Comparison of ENCODE assay signal across 34 cellular contexts in the genomic region with DNA sequence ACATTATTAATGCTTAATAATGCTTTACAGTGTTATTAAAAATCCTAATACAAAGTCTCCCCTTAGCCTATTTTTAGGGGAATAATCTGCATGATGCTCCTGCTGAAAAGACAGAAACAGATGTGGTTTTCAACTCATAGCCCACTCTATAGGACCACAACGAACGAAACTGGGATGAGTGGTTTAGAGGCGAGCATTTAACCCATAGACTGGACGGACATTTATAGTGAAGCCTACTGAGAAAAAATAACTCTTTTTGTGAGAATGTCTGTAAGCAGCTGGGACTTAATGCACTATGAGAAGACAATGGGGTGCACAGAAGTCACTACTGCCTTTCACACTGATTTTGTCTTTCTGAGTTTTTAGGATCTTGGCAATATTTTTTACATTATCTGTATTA.
"Had no signal": no experiment of that assay in that cellular context is flagged by ENCODE, and none has a peak within 500 bp of the region (broad histone marks: within the 10 kb centered on the region; RNA-seq: fewer than 3 reads in every experiment).

No MANE protein-coding gene starts in this region.

- DNase-seq: Karpas-422, Kasumi-1, KG1, MG63, MM.1S, MV-4-11, NCI-H1048, NCI-H1092, NCI-H1092 treated with DMSO at 0.1 percent for 48 hours, NCI-H1105, NCI-H1105 treated with DMSO at 0.1 percent for 48 hours, NCI-H1417, NCI-H1417 treated with DMSO at 0.1 percent for 48 hours, NCI-H1436, NCI-H1436 treated with DMSO at 0.1 percent for 48 hours, NCI-H146, NCI-H1694, NCI-H1694 treated with DMSO at 0.1 percent for 48 hours, NCI-H187, NCI-H187 treated with DMSO at 0.1 percent for 48 hours, NCI-H1930, NCI-H2029, NCI-H2029 treated with DMSO at 0.1 percent for 48 hours, NCI-H2081, NCI-H2081 treated with DMSO at 0.1 percent for 48 hours, NCI-H2107, NCI-H2171, NCI-H2171 treated with DMSO at 0.1 percent for 48 hours, NCI-H2227 treated with DMSO at 0.1 percent for 48 hours, NCI-H226, NCI-H345, NCI-H446, NCI-H446 treated with DMSO at 0.1 percent for 48 hours, NCI-H510A had no signal

- H3K9me3 ChIP-seq: MG63 had no signal

- H3K4me3 ChIP-seq: MG63 had no signal

- H3K36me3 ChIP-seq: MG63 had no signal
